Comparison of ENCODE assay signal across 8 cellular contexts in the genomic region with DNA sequence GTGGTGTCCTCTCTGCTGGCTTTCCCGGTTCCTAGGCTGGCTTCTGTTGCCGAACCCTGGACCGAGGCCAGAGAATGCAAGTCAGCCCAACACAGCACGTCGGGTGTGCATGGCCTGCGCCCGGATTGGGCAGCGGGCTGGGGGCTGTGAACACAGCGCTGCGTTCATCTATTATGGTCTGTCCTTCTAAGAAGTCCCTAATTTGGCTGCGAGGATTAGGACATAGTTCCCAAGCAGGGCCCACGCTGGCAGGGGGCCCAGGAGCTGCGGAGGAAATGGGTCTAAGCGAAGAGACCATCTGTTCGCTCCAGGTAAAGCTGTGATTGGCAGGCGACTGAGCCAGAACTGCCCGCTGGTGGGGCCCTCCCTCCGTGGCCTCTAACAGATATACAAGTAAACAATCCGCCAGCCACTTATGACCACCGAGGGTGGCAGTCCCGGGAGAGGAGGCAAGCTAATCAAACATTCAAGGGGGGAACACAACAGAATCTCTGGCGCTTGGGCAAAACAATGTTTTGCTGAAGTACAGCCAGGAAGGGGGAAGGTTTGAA.
A peak's percentile ranks its signal among the peaks of the same experiment; 100 is the strongest.
DNase-seq lines count a peak whose midpoint lies in the region; ATAC-seq and TF ChIP-seq lines count a peak whose summit lies in the region.

No MANE protein-coding gene starts in this region.

- DNase-seq in NCI-H82 (lab: John Stamatoyannopoulos, UW) (peak; percentile 100), epithelial cell of esophagus (ENCODE audit: low read depth) (peak; percentile 30)

- H3K4me3 ChIP-seq in HUES6 (ENCODE audit: low read depth, low read length) (peak overlapping the region; percentile 25), epithelial cell of esophagus (ENCODE audit: low read length) (no peak overlapping the region), muscle layer of colon (ENCODE audit: low read depth in 1 of 2, low read length in 2 of 2) (peak overlapping the region in 1 of 2 donors; percentile 46)

- no peak for ATAC-seq in HG02588 (IDR thresholded peaks at IDR 0.05; ENCODE audit: unreplicated experiment)
- ATAC-seq in GM18519 (IDR thresholded peaks at IDR 0.05; ENCODE audit: low FRiP score, unreplicated experiment), result no peak
- no peak for ATAC-seq in HG02840 (IDR thresholded peaks at IDR 0.05; ENCODE audit: low FRiP score, unreplicated experiment)
- no peak for ATAC-seq in GM19395 (IDR thresholded peaks at IDR 0.05; ENCODE audit: unreplicated experiment)

- H3K9ac ChIP-seq in HUES6 (ENCODE audit: low read length) (peak overlapping the region; percentile 36), muscle layer of colon (ENCODE audit: low read length) (peak overlapping the region; percentile 30)

- H3K27me3 ChIP-seq in HUES6 (ENCODE audit: control insufficient read depth, insufficient read depth, low read length), result peaks cover 1% of the 10 kb centered on the region
- no peaks in the 10 kb centered on the region for H3K27me3 ChIP-seq in muscle layer of colon (ENCODE audit: control insufficient read depth in 1 of 2, insufficient read depth in 2 of 2, low read length in 2 of 2)

- H3K36me3 ChIP-seq in HUES6 (ENCODE audit: control insufficient read depth, insufficient read depth, low read length) (no peaks in the 10 kb centered on the region), muscle layer of colon (ENCODE audit: insufficient read depth, low read length) (no peaks in the 10 kb centered on the region)

- H3K9me3 ChIP-seq in HUES6 (ENCODE audit: control insufficient read depth, insufficient read depth, low read depth, low read length) (no peaks in the 10 kb centered on the region), muscle layer of colon (ENCODE audit: low read length) (no peaks in the 10 kb centered on the region)

- peak overlapping the region; percentile 39 for H3K27ac ChIP-seq in HUES6 (ENCODE audit: low read depth, low read length)
- H3K27ac ChIP-seq in muscle layer of colon (ENCODE audit: low read depth, low read length), result peak overlapping the region; percentile 99

- H3K4me1 ChIP-seq in HUES6 (ENCODE audit: control insufficient read depth, insufficient read depth, low read length), result peaks cover 21% of the 10 kb centered on the region
- peaks cover 22% of the 10 kb centered on the region for H3K4me1 ChIP-seq in muscle layer of colon (ENCODE audit: insufficient read depth, low read length)

- no peak for TF ChIP-seq CTCF in epithelial cell of esophagus (IDR thresholded peaks at IDR 0.05; ENCODE audit: insufficient read depth, low read depth, low read length, missing control alignments)
